1 cellular context compared by ENCODE assay signal in the genomic region with DNA sequence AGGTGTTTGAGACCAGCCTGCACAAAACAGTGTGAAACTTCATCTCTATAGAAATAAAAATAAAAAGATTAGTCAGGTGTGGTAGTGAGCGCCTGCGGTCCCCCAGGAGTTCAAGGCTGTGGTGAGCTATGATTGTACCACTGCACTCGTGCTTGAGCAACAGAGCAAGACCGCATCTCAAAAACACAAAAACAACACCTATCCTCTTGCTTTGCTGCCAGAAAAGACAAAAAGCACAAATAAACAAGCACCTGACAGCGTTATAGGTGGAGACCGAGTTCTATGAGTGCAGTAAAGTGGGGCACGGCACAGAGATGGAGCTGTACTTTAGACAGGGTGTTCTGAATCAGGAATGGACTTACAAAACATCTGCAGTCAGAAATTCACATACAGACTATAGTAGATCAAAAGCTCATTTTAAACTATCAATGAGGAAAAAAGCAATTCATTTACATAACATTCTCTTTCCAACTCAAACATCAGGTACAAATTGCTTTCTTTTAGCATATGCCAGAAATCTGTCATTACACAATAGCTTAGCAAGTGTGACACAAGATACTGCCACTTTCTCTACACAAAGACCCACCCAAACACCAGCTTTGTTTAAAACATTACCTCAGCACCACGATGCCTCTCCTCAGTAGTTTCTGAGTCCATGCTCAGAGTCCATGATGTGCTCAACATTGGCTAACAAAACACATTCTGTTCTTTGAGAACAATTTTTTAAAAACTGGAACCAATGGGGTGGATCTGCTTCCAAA.
A peak's percentile ranks its signal among the peaks of the same experiment; 100 is the strongest.
TF ChIP-seq lines count a peak whose summit lies in the region.

No MANE protein-coding gene starts in this region.

TF ChIP-seq in GM12878, 131 proteins besides CTCF, POLR2A, EP300 and RAD21 (continued from another document and continues in another):
- TF ChIP-seq, protein P1, sequence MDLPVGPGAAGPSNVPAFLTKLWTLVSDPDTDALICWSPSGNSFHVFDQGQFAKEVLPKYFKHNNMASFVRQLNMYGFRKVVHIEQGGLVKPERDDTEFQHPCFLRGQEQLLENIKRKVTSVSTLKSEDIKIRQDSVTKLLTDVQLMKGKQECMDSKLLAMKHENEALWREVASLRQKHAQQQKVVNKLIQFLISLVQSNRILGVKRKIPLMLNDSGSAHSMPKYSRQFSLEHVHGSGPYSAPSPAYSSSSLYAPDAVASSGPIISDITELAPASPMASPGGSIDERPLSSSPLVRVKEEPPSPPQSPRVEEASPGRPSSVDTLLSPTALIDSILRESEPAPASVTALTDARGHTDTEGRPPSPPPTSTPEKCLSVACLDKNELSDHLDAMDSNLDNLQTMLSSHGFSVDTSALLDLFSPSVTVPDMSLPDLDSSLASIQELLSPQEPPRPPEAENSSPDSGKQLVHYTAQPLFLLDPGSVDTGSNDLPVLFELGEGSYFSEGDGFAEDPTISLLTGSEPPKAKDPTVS (IDR thresholded peaks at IDR 0.05; ENCODE audit: low read depth, low read length) = no peak
- TF ChIP-seq FOS (IDR thresholded peaks at IDR 0.05; ENCODE audit: borderline replicate concordance, extremely low read depth, insufficient read length) (no peak), SMC3 (IDR thresholded peaks at IDR 0.05; ENCODE audit: borderline replicate concordance, low read length) (no peak), KDM1A (IDR thresholded peaks at IDR 0.05; ENCODE audit: borderline replicate concordance) (no peak), NFIC (IDR thresholded peaks at IDR 0.05; ENCODE audit: low read depth, low read length) (peak; percentile 70), SREBF1 (IDR thresholded peaks at IDR 0.05; ENCODE audit: low read length) (no peak), FOXK2 (IDR thresholded peaks at IDR 0.05) (peak; percentile 77), MEF2B (IDR thresholded peaks at IDR 0.05; ENCODE audit: partially characterized antibody, poor library complexity, severe bottlenecking) (peak; percentile 86), IRF4 (IDR thresholded peaks at IDR 0.05; ENCODE audit: low read depth, low read length) (no peak), CBX5 (IDR thresholded peaks at IDR 0.05; ENCODE audit: low read depth) (peak; percentile 32; the same call in 1 of the 2 replicates), SIX5 (IDR thresholded peaks at IDR 0.05; ENCODE audit: low read depth, low read length, severe bottlenecking) (no peak), TARDBP (IDR thresholded peaks at IDR 0.05; ENCODE audit: borderline replicate concordance) (no peak), CHD1 (IDR thresholded peaks at IDR 0.05; ENCODE audit: low read depth, low read length) (no peak; the same call in 1 of the 2 replicates), STAT3 (IDR thresholded peaks at IDR 0.05; ENCODE audit: low read depth, low read length) (no peak), RELA (IDR thresholded peaks at IDR 0.05; ENCODE audit: borderline replicate concordance, partially characterized antibody) (no peak), ASH2L (IDR thresholded peaks at IDR 0.05; ENCODE audit: borderline replicate concordance, low read depth) (no peak), CBFB (IDR thresholded peaks at IDR 0.05; ENCODE audit: low read depth) (peak; percentile 92), TCF12 (IDR thresholded peaks at IDR 0.05; ENCODE audit: low read depth, low read length) (no peak), CBX3 (IDR thresholded peaks at IDR 0.05; ENCODE audit: borderline replicate concordance, low read depth) (no peak), DPF2 (IDR thresholded peaks at IDR 0.05) (peak; percentile 47; the same call in 1 of the 2 replicates), JUNB (IDR thresholded peaks at IDR 0.05) (peak; percentile 17), EED (IDR thresholded peaks at IDR 0.05; ENCODE audit: low read depth) (peak; percentile 62; the same call in 1 of the 2 replicates), SMAD1 (IDR thresholded peaks at IDR 0.05; ENCODE audit: low read depth, partially characterized antibody) (no peak), RAD51 (IDR thresholded peaks at IDR 0.05) (peak; percentile 58), STAT1 (conservative IDR thresholded peaks at IDR 0.05) (no peak), RUNX3 (IDR thresholded peaks at IDR 0.05; ENCODE audit: low read length) (peak; percentile 97), BRCA1 (IDR thresholded peaks at IDR 0.05; ENCODE audit: low read depth, low read length) (no peak), ZNF384 (IDR thresholded peaks at IDR 0.05; ENCODE audit: borderline replicate concordance, low read depth, low read length) (no peak), SUZ12 (IDR thresholded peaks at IDR 0.05; ENCODE audit: unreplicated experiment) (no peak), POLR2AphosphoS2 (IDR thresholded peaks at IDR 0.05; ENCODE audit: low read depth, low read length) (no peak), GATAD2B (conservative IDR thresholded peaks at IDR 0.05; ENCODE audit: low read depth) (no peak)
- TF ChIP-seq, protein P2, sequence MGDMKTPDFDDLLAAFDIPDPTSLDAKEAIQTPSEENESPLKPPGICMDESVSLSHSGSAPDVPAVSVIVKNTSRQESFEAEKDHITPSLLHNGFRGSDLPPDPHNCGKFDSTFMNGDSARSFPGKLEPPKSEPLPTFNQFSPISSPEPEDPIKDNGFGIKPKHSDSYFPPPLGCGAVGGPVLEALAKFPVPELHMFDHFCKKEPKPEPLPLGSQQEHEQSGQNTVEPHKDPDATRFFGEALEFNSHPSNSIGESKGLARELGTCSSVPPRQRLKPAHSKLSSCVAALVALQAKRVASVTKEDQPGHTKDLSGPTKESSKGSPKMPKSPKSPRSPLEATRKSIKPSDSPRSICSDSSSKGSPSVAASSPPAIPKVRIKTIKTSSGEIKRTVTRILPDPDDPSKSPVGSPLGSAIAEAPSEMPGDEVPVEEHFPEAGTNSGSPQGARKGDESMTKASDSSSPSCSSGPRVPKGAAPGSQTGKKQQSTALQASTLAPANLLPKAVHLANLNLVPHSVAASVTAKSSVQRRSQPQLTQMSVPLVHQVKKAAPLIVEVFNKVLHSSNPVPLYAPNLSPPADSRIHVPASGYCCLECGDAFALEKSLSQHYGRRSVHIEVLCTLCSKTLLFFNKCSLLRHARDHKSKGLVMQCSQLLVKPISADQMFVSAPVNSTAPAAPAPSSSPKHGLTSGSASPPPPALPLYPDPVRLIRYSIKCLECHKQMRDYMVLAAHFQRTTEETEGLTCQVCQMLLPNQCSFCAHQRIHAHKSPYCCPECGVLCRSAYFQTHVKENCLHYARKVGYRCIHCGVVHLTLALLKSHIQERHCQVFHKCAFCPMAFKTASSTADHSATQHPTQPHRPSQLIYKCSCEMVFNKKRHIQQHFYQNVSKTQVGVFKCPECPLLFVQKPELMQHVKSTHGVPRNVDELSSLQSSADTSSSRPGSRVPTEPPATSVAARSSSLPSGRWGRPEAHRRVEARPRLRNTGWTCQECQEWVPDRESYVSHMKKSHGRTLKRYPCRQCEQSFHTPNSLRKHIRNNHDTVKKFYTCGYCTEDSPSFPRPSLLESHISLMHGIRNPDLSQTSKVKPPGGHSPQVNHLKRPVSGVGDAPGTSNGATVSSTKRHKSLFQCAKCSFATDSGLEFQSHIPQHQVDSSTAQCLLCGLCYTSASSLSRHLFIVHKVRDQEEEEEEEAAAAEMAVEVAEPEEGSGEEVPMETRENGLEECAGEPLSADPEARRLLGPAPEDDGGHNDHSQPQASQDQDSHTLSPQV (IDR thresholded peaks at IDR 0.05) = no peak
- TF ChIP-seq, protein P3, sequence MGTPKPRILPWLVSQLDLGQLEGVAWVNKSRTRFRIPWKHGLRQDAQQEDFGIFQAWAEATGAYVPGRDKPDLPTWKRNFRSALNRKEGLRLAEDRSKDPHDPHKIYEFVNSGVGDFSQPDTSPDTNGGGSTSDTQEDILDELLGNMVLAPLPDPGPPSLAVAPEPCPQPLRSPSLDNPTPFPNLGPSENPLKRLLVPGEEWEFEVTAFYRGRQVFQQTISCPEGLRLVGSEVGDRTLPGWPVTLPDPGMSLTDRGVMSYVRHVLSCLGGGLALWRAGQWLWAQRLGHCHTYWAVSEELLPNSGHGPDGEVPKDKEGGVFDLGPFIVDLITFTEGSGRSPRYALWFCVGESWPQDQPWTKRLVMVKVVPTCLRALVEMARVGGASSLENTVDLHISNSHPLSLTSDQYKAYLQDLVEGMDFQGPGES (IDR thresholded peaks at IDR 0.05) = no peak
- TF ChIP-seq, protein P4, sequence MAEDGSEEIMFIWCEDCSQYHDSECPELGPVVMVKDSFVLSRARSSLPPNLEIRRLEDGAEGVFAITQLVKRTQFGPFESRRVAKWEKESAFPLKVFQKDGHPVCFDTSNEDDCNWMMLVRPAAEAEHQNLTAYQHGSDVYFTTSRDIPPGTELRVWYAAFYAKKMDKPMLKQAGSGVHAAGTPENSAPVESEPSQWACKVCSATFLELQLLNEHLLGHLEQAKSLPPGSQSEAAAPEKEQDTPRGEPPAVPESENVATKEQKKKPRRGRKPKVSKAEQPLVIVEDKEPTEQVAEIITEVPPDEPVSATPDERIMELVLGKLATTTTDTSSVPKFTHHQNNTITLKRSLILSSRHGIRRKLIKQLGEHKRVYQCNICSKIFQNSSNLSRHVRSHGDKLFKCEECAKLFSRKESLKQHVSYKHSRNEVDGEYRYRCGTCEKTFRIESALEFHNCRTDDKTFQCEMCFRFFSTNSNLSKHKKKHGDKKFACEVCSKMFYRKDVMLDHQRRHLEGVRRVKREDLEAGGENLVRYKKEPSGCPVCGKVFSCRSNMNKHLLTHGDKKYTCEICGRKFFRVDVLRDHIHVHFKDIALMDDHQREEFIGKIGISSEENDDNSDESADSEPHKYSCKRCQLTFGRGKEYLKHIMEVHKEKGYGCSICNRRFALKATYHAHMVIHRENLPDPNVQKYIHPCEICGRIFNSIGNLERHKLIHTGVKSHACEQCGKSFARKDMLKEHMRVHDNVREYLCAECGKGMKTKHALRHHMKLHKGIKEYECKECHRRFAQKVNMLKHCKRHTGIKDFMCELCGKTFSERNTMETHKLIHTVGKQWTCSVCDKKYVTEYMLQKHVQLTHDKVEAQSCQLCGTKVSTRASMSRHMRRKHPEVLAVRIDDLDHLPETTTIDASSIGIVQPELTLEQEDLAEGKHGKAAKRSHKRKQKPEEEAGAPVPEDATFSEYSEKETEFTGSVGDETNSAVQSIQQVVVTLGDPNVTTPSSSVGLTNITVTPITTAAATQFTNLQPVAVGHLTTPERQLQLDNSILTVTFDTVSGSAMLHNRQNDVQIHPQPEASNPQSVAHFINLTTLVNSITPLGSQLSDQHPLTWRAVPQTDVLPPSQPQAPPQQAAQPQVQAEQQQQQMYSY (CRISPR knock-in tag; IDR thresholded peaks at IDR 0.05) = no peak
- TF ChIP-seq, protein P5, sequence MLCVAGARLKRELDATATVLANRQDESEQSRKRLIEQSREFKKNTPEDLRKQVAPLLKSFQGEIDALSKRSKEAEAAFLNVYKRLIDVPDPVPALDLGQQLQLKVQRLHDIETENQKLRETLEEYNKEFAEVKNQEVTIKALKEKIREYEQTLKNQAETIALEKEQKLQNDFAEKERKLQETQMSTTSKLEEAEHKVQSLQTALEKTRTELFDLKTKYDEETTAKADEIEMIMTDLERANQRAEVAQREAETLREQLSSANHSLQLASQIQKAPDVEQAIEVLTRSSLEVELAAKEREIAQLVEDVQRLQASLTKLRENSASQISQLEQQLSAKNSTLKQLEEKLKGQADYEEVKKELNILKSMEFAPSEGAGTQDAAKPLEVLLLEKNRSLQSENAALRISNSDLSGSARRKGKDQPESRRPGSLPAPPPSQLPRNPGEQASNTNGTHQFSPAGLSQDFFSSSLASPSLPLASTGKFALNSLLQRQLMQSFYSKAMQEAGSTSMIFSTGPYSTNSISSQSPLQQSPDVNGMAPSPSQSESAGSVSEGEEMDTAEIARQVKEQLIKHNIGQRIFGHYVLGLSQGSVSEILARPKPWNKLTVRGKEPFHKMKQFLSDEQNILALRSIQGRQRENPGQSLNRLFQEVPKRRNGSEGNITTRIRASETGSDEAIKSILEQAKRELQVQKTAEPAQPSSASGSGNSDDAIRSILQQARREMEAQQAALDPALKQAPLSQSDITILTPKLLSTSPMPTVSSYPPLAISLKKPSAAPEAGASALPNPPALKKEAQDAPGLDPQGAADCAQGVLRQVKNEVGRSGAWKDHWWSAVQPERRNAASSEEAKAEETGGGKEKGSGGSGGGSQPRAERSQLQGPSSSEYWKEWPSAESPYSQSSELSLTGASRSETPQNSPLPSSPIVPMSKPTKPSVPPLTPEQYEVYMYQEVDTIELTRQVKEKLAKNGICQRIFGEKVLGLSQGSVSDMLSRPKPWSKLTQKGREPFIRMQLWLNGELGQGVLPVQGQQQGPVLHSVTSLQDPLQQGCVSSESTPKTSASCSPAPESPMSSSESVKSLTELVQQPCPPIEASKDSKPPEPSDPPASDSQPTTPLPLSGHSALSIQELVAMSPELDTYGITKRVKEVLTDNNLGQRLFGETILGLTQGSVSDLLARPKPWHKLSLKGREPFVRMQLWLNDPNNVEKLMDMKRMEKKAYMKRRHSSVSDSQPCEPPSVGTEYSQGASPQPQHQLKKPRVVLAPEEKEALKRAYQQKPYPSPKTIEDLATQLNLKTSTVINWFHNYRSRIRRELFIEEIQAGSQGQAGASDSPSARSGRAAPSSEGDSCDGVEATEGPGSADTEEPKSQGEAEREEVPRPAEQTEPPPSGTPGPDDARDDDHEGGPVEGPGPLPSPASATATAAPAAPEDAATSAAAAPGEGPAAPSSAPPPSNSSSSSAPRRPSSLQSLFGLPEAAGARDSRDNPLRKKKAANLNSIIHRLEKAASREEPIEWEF (IDR thresholded peaks at IDR 0.05; ENCODE audit: insufficient replicate concordance, low read depth, low read length) = no peak
- TF ChIP-seq, protein P6, sequence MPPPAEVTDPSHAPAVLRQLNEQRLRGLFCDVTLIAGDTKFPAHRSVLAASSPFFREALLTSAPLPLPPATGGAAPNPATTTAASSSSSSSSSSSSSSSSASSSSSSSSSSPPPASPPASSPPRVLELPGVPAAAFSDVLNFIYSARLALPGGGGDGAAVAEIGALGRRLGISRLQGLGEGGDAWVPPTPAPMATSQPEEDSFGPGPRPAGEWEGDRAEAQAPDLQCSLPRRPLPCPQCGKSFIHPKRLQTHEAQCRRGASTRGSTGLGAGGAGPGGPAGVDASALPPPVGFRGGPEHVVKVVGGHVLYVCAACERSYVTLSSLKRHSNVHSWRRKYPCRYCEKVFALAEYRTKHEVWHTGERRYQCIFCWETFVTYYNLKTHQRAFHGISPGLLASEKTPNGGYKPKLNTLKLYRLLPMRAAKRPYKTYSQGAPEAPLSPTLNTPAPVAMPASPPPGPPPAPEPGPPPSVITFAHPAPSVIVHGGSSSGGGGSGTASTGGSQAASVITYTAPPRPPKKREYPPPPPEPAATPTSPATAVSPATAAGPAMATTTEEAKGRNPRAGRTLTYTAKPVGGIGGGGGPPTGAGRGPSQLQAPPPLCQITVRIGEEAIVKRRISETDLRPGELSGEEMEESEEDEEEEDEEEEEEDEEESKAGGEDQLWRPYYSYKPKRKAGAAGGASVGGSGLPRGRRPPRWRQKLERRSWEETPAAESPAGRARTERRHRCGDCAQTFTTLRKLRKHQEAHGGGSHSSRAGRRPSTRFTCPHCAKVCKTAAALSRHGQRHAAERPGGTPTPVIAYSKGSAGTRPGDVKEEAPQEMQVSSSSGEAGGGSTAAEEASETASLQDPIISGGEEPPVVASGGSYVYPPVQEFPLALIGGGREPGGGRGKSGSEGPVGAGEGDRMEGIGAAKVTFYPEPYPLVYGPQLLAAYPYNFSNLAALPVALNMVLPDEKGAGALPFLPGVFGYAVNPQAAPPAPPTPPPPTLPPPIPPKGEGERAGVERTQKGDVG (CRISPR knock-in tag; IDR thresholded peaks at IDR 0.05) = no peak
- TF ChIP-seq, protein P7, sequence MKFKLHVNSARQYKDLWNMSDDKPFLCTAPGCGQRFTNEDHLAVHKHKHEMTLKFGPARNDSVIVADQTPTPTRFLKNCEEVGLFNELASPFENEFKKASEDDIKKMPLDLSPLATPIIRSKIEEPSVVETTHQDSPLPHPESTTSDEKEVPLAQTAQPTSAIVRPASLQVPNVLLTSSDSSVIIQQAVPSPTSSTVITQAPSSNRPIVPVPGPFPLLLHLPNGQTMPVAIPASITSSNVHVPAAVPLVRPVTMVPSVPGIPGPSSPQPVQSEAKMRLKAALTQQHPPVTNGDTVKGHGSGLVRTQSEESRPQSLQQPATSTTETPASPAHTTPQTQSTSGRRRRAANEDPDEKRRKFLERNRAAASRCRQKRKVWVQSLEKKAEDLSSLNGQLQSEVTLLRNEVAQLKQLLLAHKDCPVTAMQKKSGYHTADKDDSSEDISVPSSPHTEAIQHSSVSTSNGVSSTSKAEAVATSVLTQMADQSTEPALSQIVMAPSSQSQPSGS (IDR thresholded peaks at IDR 0.05; ENCODE audit: low read length) = peak; percentile 64; the same call in 1 of the 2 replicates
